Comparison of ENCODE assay signal across 11 cellular contexts in genomic region chr7:43362652-43363428, GRCh38.
DNase-seq lines count a peak whose midpoint lies in the region; ATAC-seq, FAIRE-seq and TF ChIP-seq lines count a peak whose summit lies in the region.
"Had no signal": no experiment of that assay in that cellular context is flagged by ENCODE, and none has a peak within 500 bp of the region (broad histone marks: within the 10 kb centered on the region; RNA-seq: fewer than 3 reads in every experiment).

No MANE protein-coding gene starts in this region.

- no peaks in the 10 kb centered on the region for H3K27me3 ChIP-seq in CD4-positive, alpha-beta memory T cell (ENCODE audit: insufficient read depth, low read length)
- H3K27me3 ChIP-seq: sigmoid colon, transverse colon had no signal

- H3K4me3 ChIP-seq in CD4-positive, alpha-beta memory T cell (ENCODE audit: low read length in 2 of 2): no peak overlapping the region
- H3K4me3 ChIP-seq: sigmoid colon, transverse colon had no signal

- H3K36me3 Mint-ChIP-seq in CD4-positive, alpha-beta memory T cell: no peaks in the 10 kb centered on the region
- no peaks in the 10 kb centered on the region for H3K36me3 Mint-ChIP-seq in activated CD8-positive, alpha-beta memory T cell treated with anti-CD3 and anti-CD28 coated beads, Interleukin-2, amount 10 ng/mL, durations not matched to agents 7 days and 5 days

- H3K4me3 Mint-ChIP-seq in CD4-positive, alpha-beta memory T cell: no peak overlapping the region
- no peak overlapping the region for H3K4me3 Mint-ChIP-seq in activated CD8-positive, alpha-beta memory T cell treated with anti-CD3 and anti-CD28 coated beads, Interleukin-2, amount 10 ng/mL, durations not matched to agents 7 days and 5 days

- no peak overlapping the region for H3K27ac ChIP-seq in CD4-positive, alpha-beta memory T cell (ENCODE audit: low read depth, low read length)
- H3K27ac ChIP-seq: sigmoid colon, transverse colon had no signal

- CTCF ChIA-PET in CD4-positive, alpha-beta memory T cell (lab: Charles Lee; ENCODE audit: partially characterized antibody): interaction anchor here (0.7 to 1.0 kb wide), 2 partner anchors 14 to 88 kb away, joined by 3 read pairs; no protein-coding TSS in a partner anchor
- CTCF ChIA-PET in activated CD8-positive, alpha-beta memory T cell treated with anti-CD3 and anti-CD28 coated beads, Interleukin-2, amount 10 ng/mL, durations not matched to agents 7 days and 5 days (lab: Charles Lee): no interaction called here

- intact Hi-C loops in CD4-positive, alpha-beta memory T cell (cut with micrococcal nuclease): no loop called here

- ATAC-seq in activated CD8-positive, alpha-beta memory T cell treated with anti-CD3 and anti-CD28 coated beads, Interleukin-2, amount 10 ng/mL, durations not matched to agents 7 days and 5 days: no peak
- ATAC-seq in GM21381 (IDR thresholded peaks at IDR 0.05; ENCODE audit: unreplicated experiment): no peak

- no peak overlapping the region for H3K27ac Mint-ChIP-seq in CD4-positive, alpha-beta memory T cell
- no peak overlapping the region for H3K27ac Mint-ChIP-seq in activated CD8-positive, alpha-beta memory T cell treated with anti-CD3 and anti-CD28 coated beads, Interleukin-2, amount 10 ng/mL, durations not matched to agents 7 days and 5 days

- DNase-seq in AG08395 (ENCODE audit: low spot score): peak; percentile 37
- DNase-seq in H54 (ENCODE audit: insufficient read length, low spot score): no peak
- peak; percentile 83 for DNase-seq in RPMI7951 (ENCODE audit: low read depth)
- peak; percentile 45 for DNase-seq in glomerular visceral epithelial cell (ENCODE audit: extremely low spot score)
- DNase-seq in stimulated activated naive CD4-positive, alpha-beta T cell (lab: John Stamatoyannopoulos, UW): no peak
- DNase-seq in CD4-positive, alpha-beta memory T cell: no peak
- DNase-seq in activated CD8-positive, alpha-beta memory T cell treated with anti-CD3 and anti-CD28 coated beads, Interleukin-2, amount 10 ng/mL, durations not matched to agents 7 days and 5 days: no peak
- DNase-seq: NCI-H1436 treated with DMSO at 0.1 percent for 48 hours, sigmoid colon, transverse colon had no signal

- H3K9me3 Mint-ChIP-seq in CD4-positive, alpha-beta memory T cell: peaks cover 0 to 2% (median 0%) of the 10 kb centered on the region in 8 donors
- H3K9me3 Mint-ChIP-seq in activated CD8-positive, alpha-beta memory T cell treated with anti-CD3 and anti-CD28 coated beads, Interleukin-2, amount 10 ng/mL, durations not matched to agents 7 days and 5 days (ENCODE audit: low read depth): no peaks in the 10 kb centered on the region

- peaks cover 3 to 4% of the 10 kb centered on the region in 2 donors for H3K27me3 Mint-ChIP-seq in CD4-positive, alpha-beta memory T cell
- peaks cover 8% of the 10 kb centered on the region for H3K27me3 Mint-ChIP-seq in activated CD8-positive, alpha-beta memory T cell treated with anti-CD3 and anti-CD28 coated beads, Interleukin-2, amount 10 ng/mL, durations not matched to agents 7 days and 5 days

- no peak for TF ChIP-seq POLR2A in H54 (IDR thresholded peaks at IDR 0.05; ENCODE audit: low read depth, low read length)

- no peaks in the 10 kb centered on the region for H3K9me3 ChIP-seq in CD4-positive, alpha-beta memory T cell (ENCODE audit: control insufficient read depth in 1 of 2, low read length in 2 of 2)
- H3K9me3 ChIP-seq: sigmoid colon, transverse colon had no signal

- FAIRE-seq in H54 (lab: Jason Lieb, UNC): peak; percentile 80

- H3K36me3 ChIP-seq in CD4-positive, alpha-beta memory T cell (ENCODE audit: insufficient read depth, low read length): no peaks in the 10 kb centered on the region
- H3K36me3 ChIP-seq: sigmoid colon, transverse colon had no signal

- H3K4me1 ChIP-seq in CD4-positive, alpha-beta memory T cell (ENCODE audit: insufficient read depth, low read length): no peaks in the 10 kb centered on the region
- H3K4me1 ChIP-seq: transverse colon had no signal

- no peaks in the 10 kb centered on the region for H3K4me1 Mint-ChIP-seq in CD4-positive, alpha-beta memory T cell
- no peaks in the 10 kb centered on the region for H3K4me1 Mint-ChIP-seq in activated CD8-positive, alpha-beta memory T cell treated with anti-CD3 and anti-CD28 coated beads, Interleukin-2, amount 10 ng/mL, durations not matched to agents 7 days and 5 days

- POLR2A ChIA-PET in CD4-positive, alpha-beta memory T cell (lab: Charles Lee; ENCODE audit: partially characterized antibody): no interaction called here

Comparison
In these comparisons a context has a peak if more than half of its experiments do, and no peak if none do; other contexts are left out.
1. DNase-seq: peak in AG08395 (single experiment), RPMI7951 (single experiment) and glomerular visceral epithelial cell (single experiment); none in H54 (single experiment), stimulated activated naive CD4-positive, alpha-beta T cell (0 of 6), CD4-positive, alpha-beta memory T cell (0 of 5) and activated CD8-positive, alpha-beta memory T cell treated with anti-CD3 and anti-CD28 coated beads, Interleukin-2, amount 10 ng/mL, durations not matched to agents 7 days and 5 days (single experiment).